23 cellular contexts compared by ENCODE assay signal in genomic region chr20:12269579-12269978, GRCh38.
DNase-seq lines count a peak whose midpoint lies in the region; ATAC-seq and TF ChIP-seq lines count a peak whose summit lies in the region.
"Had no signal": no experiment of that assay in that cellular context is flagged by ENCODE, and none has a peak within 500 bp of the region (broad histone marks: within the 10 kb centered on the region; RNA-seq: fewer than 3 reads in every experiment).

No MANE protein-coding gene starts in this region.

- ATAC-seq in Right ventricle myocardium superior (ENCODE audit: poor library complexity), result peak; percentile 20
- peak; percentile 47 for ATAC-seq in left ventricle myocardium superior
- ATAC-seq in left cardiac atrium, result no peak
- peak; percentile 41 to 74 for ATAC-seq in right cardiac atrium
- ATAC-seq in gastrocnemius medialis, result no peak
- ATAC-seq: GM12878 had no signal

- no peak for TF ChIP-seq CTCF in right atrium auricular region (IDR thresholded peaks at IDR 0.05)
- no peak for TF ChIP-seq CTCF in gastrocnemius medialis (IDR thresholded peaks at IDR 0.05 in 4 of 5, conservative IDR thresholded peaks at IDR 0.05 in 1 of 5)

- DNase-seq in Right ventricle myocardium superior (no peak), right atrium auricular region (ENCODE audit: low spot score) (no peak), left ventricle myocardium superior (no peak), left cardiac atrium (no peak), right cardiac atrium (peak; percentile 19 to 55 (median 44)), gastrocnemius medialis (no peak)
- DNase-seq: 8988T; ACHN; BE2C; C1 segment of cervical spinal cord; CD4-positive, alpha-beta memory T cell; CD4-positive, CD25-positive, alpha-beta regulatory T cell; CD8-positive, alpha-beta memory T cell; COR-L47; DMS 273 treated with DMSO at 0.1 percent for 48 hours; DMS153; DMS53; DMS79; DND-41; EL; GDM1 had no signal

- intact Hi-C loops in Right ventricle myocardium superior (cut with DNase I), result no loop called here
- intact Hi-C loops in left ventricle myocardium superior (cut with micrococcal nuclease), result no loop called here
- intact Hi-C loops in left cardiac atrium (cut with DNase I), result no loop called here
- intact Hi-C loops in right cardiac atrium (cut with DNase I), result no loop called here
- intact Hi-C loops in gastrocnemius medialis (cut with DNase I; ENCODE audit: low total_unique reads), result no loop called here

- H3K4me1 ChIP-seq in right atrium auricular region (no peaks in the 10 kb centered on the region), right cardiac atrium (ENCODE audit: control insufficient read depth, insufficient read depth, low read length) (no peaks in the 10 kb centered on the region), gastrocnemius medialis (no peaks in the 10 kb centered on the region)
- H3K4me1 ChIP-seq: BE2C had no signal

- WGBS in right cardiac atrium, result 64% methylated on average over 6 of the region's 6 CpGs

- H3K9me3 ChIP-seq in right atrium auricular region (no peaks in the 10 kb centered on the region), right cardiac atrium (ENCODE audit: control insufficient read depth, low read length) (no peaks in the 10 kb centered on the region), gastrocnemius medialis (no peaks in the 10 kb centered on the region)
- H3K9me3 ChIP-seq: BE2C, BLaER1 had no signal

- TF ChIP-seq POLR2A in gastrocnemius medialis (IDR thresholded peaks at IDR 0.05), result no peak

- no peak overlapping the region for H3K4me3 ChIP-seq in right atrium auricular region
- no peak overlapping the region for H3K4me3 ChIP-seq in right cardiac atrium (ENCODE audit: low read length)
- no peak overlapping the region for H3K4me3 ChIP-seq in gastrocnemius medialis
- H3K4me3 ChIP-seq: BLaER1, GM12878 had no signal

- in situ Hi-C loops in gastrocnemius medialis (cut with MboI; ENCODE audit: low sequenced_read_pairs in 4 of 4), result no loop called here

- H3K36me3 ChIP-seq in right atrium auricular region (no peaks in the 10 kb centered on the region), gastrocnemius medialis (no peaks in the 10 kb centered on the region)
- H3K36me3 ChIP-seq: BE2C, BLaER1 had no signal

- H3K27me3 ChIP-seq in right atrium auricular region (no peaks in the 10 kb centered on the region), right cardiac atrium (ENCODE audit: control insufficient read depth, insufficient read depth) (no peaks in the 10 kb centered on the region), gastrocnemius medialis (no peaks in the 10 kb centered on the region)
- H3K27me3 ChIP-seq: BE2C, BLaER1 had no signal

- H3K27ac ChIP-seq in right atrium auricular region, result no peak overlapping the region
- no peak overlapping the region for H3K27ac ChIP-seq in right cardiac atrium (ENCODE audit: low read length)
- H3K27ac ChIP-seq in gastrocnemius medialis, result no peak overlapping the region
- H3K27ac ChIP-seq: BLaER1 had no signal

Comparison
In these comparisons a context has a peak if more than half of its experiments do, and no peak if none do; other contexts are left out.
1. ATAC-seq: peak in Right ventricle myocardium superior (single experiment), left ventricle myocardium superior (single experiment) and right cardiac atrium (2 of 2); none in left cardiac atrium (0 of 2) and gastrocnemius medialis (0 of 2).
2. DNase-seq: peak in right cardiac atrium (3 of 3); none in Right ventricle myocardium superior (single experiment), right atrium auricular region (single experiment), left ventricle myocardium superior (single experiment), left cardiac atrium (single experiment) and gastrocnemius medialis (0 of 2).